Comparison of ENCODE assay signal across 1 cellular context in the genomic region with DNA sequence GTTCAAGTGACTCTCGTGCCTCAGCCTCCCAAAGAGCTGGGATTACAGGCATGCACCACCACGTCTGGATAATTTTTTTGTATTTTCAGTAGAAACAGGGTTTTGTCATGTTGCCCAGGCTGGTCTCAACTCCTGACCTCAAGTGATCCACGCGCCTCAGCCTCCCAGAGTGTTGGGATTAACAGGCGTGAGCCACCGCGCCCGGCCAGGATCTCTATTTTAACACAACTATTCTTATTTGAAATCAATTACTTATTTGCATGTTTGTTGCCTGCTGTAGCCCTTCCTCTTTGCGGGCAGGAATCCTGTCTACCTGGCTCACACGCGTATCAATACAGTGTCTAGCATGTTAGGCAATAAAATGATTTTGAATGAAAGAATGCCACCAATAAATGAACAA.
TF ChIP-seq lines count a peak whose summit lies in the region.

No MANE protein-coding gene starts in this region.

TF ChIP-seq in K562, 482 proteins besides CTCF, POLR2A, EP300 and RAD21:
- TF ChIP-seq PRPF4 (IDR thresholded peaks at IDR 0.05; ENCODE audit: insufficient read depth, low read depth, low read length, poor library complexity, severe bottlenecking) (no peak), ZNF3 (CRISPR knock-in tag; IDR thresholded peaks at IDR 0.05) (no peak), NUFIP1 (IDR thresholded peaks at IDR 0.05; ENCODE audit: partially characterized antibody) (no peak), ZNF584 (CRISPR knock-in tag; IDR thresholded peaks at IDR 0.05; ENCODE audit: low read depth) (no peak), SMARCA4 (IDR thresholded peaks at IDR 0.05) (no peak), ZKSCAN8 (CRISPR knock-in tag; IDR thresholded peaks at IDR 0.05) (no peak), NCOA4 (IDR thresholded peaks at IDR 0.05; ENCODE audit: partially characterized antibody) (no peak), U2AF1 (optimal IDR thresholded peaks at IDR 0.05; ENCODE audit: low read depth, low read length) (no peak), ZNF766 (CRISPR knock-in tag; conservative IDR thresholded peaks at IDR 0.05) (no peak), ZNF778 (CRISPR knock-in tag; IDR thresholded peaks at IDR 0.05) (no peak), CCAR2 (IDR thresholded peaks at IDR 0.05; ENCODE audit: low read depth, low read length) (no peak), ZNF354B (CRISPR knock-in tag; IDR thresholded peaks at IDR 0.05) (no peak), MEIS2 (IDR thresholded peaks at IDR 0.05; ENCODE audit: partially characterized antibody) (no peak), ZNF76 (CRISPR knock-in tag; IDR thresholded peaks at IDR 0.05; ENCODE audit: borderline replicate concordance) (no peak)
- TF ChIP-seq, protein P1, sequence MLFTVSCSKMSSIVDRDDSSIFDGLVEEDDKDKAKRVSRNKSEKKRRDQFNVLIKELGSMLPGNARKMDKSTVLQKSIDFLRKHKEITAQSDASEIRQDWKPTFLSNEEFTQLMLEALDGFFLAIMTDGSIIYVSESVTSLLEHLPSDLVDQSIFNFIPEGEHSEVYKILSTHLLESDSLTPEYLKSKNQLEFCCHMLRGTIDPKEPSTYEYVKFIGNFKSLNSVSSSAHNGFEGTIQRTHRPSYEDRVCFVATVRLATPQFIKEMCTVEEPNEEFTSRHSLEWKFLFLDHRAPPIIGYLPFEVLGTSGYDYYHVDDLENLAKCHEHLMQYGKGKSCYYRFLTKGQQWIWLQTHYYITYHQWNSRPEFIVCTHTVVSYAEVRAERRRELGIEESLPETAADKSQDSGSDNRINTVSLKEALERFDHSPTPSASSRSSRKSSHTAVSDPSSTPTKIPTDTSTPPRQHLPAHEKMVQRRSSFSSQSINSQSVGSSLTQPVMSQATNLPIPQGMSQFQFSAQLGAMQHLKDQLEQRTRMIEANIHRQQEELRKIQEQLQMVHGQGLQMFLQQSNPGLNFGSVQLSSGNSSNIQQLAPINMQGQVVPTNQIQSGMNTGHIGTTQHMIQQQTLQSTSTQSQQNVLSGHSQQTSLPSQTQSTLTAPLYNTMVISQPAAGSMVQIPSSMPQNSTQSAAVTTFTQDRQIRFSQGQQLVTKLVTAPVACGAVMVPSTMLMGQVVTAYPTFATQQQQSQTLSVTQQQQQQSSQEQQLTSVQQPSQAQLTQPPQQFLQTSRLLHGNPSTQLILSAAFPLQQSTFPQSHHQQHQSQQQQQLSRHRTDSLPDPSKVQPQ (CRISPR knock-in tag; IDR thresholded peaks at IDR 0.05; ENCODE audit: borderline replicate concordance), result no peak
- TF ChIP-seq, protein P2, sequence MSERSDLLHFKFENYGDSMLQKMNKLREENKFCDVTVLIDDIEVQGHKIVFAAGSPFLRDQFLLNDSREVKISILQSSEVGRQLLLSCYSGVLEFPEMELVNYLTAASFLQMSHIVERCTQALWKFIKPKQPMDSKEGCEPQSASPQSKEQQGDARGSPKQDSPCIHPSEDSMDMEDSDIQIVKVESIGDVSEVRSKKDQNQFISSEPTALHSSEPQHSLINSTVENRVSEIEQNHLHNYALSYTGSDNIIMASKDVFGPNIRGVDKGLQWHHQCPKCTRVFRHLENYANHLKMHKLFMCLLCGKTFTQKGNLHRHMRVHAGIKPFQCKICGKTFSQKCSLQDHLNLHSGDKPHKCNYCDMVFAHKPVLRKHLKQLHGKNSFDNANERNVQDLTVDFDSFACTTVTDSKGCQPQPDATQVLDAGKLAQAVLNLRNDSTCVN (CRISPR knock-in tag; IDR thresholded peaks at IDR 0.05), result no peak
- TF ChIP-seq, protein P3, sequence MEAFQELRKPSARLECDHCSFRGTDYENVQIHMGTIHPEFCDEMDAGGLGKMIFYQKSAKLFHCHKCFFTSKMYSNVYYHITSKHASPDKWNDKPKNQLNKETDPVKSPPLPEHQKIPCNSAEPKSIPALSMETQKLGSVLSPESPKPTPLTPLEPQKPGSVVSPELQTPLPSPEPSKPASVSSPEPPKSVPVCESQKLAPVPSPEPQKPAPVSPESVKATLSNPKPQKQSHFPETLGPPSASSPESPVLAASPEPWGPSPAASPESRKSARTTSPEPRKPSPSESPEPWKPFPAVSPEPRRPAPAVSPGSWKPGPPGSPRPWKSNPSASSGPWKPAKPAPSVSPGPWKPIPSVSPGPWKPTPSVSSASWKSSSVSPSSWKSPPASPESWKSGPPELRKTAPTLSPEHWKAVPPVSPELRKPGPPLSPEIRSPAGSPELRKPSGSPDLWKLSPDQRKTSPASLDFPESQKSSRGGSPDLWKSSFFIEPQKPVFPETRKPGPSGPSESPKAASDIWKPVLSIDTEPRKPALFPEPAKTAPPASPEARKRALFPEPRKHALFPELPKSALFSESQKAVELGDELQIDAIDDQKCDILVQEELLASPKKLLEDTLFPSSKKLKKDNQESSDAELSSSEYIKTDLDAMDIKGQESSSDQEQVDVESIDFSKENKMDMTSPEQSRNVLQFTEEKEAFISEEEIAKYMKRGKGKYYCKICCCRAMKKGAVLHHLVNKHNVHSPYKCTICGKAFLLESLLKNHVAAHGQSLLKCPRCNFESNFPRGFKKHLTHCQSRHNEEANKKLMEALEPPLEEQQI (IDR thresholded peaks at IDR 0.05), result no peak
- TF ChIP-seq, protein P4, sequence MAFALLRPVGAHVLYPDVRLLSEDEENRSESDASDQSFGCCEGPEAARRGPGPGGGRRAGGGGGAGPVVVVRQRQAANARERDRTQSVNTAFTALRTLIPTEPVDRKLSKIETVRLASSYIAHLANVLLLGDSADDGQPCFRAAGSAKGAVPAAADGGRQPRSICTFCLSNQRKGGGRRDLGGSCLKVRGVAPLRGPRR (CRISPR knock-in tag; IDR thresholded peaks at IDR 0.05), result no peak
- TF ChIP-seq, protein P5, sequence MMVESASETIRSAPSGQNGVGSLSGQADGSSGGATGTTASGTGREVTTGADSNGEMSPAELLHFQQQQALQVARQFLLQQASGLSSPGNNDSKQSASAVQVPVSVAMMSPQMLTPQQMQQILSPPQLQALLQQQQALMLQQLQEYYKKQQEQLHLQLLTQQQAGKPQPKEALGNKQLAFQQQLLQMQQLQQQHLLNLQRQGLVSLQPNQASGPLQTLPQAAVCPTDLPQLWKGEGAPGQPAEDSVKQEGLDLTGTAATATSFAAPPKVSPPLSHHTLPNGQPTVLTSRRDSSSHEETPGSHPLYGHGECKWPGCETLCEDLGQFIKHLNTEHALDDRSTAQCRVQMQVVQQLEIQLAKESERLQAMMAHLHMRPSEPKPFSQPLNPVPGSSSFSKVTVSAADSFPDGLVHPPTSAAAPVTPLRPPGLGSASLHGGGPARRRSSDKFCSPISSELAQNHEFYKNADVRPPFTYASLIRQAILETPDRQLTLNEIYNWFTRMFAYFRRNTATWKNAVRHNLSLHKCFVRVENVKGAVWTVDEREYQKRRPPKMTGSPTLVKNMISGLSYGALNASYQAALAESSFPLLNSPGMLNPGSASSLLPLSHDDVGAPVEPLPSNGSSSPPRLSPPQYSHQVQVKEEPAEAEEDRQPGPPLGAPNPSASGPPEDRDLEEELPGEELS (CRISPR knock-in tag; IDR thresholded peaks at IDR 0.05; ENCODE audit: borderline replicate concordance), result no peak
- TF ChIP-seq, protein P6, sequence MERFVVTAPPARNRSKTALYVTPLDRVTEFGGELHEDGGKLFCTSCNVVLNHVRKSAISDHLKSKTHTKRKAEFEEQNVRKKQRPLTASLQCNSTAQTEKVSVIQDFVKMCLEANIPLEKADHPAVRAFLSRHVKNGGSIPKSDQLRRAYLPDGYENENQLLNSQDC (CRISPR knock-in tag; IDR thresholded peaks at IDR 0.05), result no peak
